Comparison of ENCODE assay signal across 1 cellular context in genomic region chr10:117537904-117538524, GRCh38.
TF ChIP-seq lines count a peak whose summit lies in the region.

No MANE protein-coding gene starts in this region.

TF ChIP-seq in HepG2, 621 proteins besides CTCF, POLR2A, EP300 and RAD21 (continued from another document):
- TF ChIP-seq, protein P1, sequence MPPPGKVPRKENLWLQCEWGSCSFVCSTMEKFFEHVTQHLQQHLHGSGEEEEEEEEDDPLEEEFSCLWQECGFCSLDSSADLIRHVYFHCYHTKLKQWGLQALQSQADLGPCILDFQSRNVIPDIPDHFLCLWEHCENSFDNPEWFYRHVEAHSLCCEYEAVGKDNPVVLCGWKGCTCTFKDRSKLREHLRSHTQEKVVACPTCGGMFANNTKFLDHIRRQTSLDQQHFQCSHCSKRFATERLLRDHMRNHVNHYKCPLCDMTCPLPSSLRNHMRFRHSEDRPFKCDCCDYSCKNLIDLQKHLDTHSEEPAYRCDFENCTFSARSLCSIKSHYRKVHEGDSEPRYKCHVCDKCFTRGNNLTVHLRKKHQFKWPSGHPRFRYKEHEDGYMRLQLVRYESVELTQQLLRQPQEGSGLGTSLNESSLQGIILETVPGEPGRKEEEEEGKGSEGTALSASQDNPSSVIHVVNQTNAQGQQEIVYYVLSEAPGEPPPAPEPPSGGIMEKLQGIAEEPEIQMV (CRISPR knock-in tag; IDR thresholded peaks at IDR 0.05; ENCODE audit: low read depth) = peak; percentile 39; the same call in 1 of the 2 replicates
- no peak for TF ChIP-seq ZNF30 (CRISPR knock-in tag; IDR thresholded peaks at IDR 0.05)
- TF ChIP-seq PATZ1 (CRISPR knock-in tag; IDR thresholded peaks at IDR 0.05) = no peak
- TF ChIP-seq ZC3H4 (CRISPR knock-in tag; IDR thresholded peaks at IDR 0.05; ENCODE audit: borderline replicate concordance) = no peak
- TF ChIP-seq MAF1 (CRISPR knock-in tag; IDR thresholded peaks at IDR 0.05; ENCODE audit: borderline replicate concordance) = no peak
- TF ChIP-seq ZNF609 (CRISPR knock-in tag; IDR thresholded peaks at IDR 0.05; ENCODE audit: borderline replicate concordance) = no peak
- no peak for TF ChIP-seq ZBTB39 (CRISPR knock-in tag; IDR thresholded peaks at IDR 0.05)
- TF ChIP-seq ZIK1 (CRISPR knock-in tag; IDR thresholded peaks at IDR 0.05; ENCODE audit: borderline replicate concordance, low read depth) = no peak
- TF ChIP-seq CSRNP2 (CRISPR knock-in tag; conservative IDR thresholded peaks at IDR 0.05; ENCODE audit: low read depth) = no peak
- no peak for TF ChIP-seq GABPB1 (CRISPR knock-in tag; IDR thresholded peaks at IDR 0.05)
- no peak for TF ChIP-seq TMF1 (CRISPR knock-in tag; IDR thresholded peaks at IDR 0.05; ENCODE audit: low read depth)
- TF ChIP-seq ZNF501 (CRISPR knock-in tag; IDR thresholded peaks at IDR 0.05) = no peak
- no peak for TF ChIP-seq ZNF414 (CRISPR knock-in tag; IDR thresholded peaks at IDR 0.05)
- TF ChIP-seq POLR2AphosphoS5 (IDR thresholded peaks at IDR 0.05; ENCODE audit: low read depth, low read length) = no peak
- TF ChIP-seq MAX (IDR thresholded peaks at IDR 0.05) = peak; percentile 7; the same call in 1 of the 2 replicates
- TF ChIP-seq, protein P2, sequence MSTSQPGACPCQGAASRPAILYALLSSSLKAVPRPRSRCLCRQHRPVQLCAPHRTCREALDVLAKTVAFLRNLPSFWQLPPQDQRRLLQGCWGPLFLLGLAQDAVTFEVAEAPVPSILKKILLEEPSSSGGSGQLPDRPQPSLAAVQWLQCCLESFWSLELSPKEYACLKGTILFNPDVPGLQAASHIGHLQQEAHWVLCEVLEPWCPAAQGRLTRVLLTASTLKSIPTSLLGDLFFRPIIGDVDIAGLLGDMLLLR (CRISPR knock-in tag; IDR thresholded peaks at IDR 0.05) = no peak
- TF ChIP-seq MATR3 (CRISPR knock-in tag; IDR thresholded peaks at IDR 0.05) = no peak
- 0 out of 2 replicates have a peak, but pooled peaks have one; percentile 25 for TF ChIP-seq ZNF687 (CRISPR knock-in tag; IDR thresholded peaks at IDR 0.05)
- TF ChIP-seq NFE2L1 (CRISPR knock-in tag; IDR thresholded peaks at IDR 0.05; ENCODE audit: borderline replicate concordance) = no peak
- no peak for TF ChIP-seq ZNF280B (CRISPR knock-in tag; IDR thresholded peaks at IDR 0.05; ENCODE audit: borderline replicate concordance)
- TF ChIP-seq ZNF879 (CRISPR knock-in tag; IDR thresholded peaks at IDR 0.05) = no peak
- no peak for TF ChIP-seq ZNF891 (CRISPR knock-in tag; IDR thresholded peaks at IDR 0.05)
- TF ChIP-seq TARDBP (CRISPR knock-in tag; IDR thresholded peaks at IDR 0.05) = no peak
- no peak for TF ChIP-seq SALL1 (CRISPR knock-in tag; IDR thresholded peaks at IDR 0.05)
